Comparison of ENCODE assay signal across 1 cellular context in genomic region chr1:26472330-26472900, GRCh38.
TF ChIP-seq lines count a peak whose summit lies in the region.

Gene HMGN2, plus strand, starts transcription at chr1:26472440. Its CDS starts 173 bp downstream, at chr1:26472613.

TF ChIP-seq in HCT116, 20 proteins besides CTCF, POLR2A, EP300 and RAD21 (continued from another document):
- TF ChIP-seq CEBPB (IDR thresholded peaks at IDR 0.05; ENCODE audit: low read depth): no peak
- TF ChIP-seq SRF (IDR thresholded peaks at IDR 0.05; ENCODE audit: low read depth): no peak
- TF ChIP-seq TCF7L2 (IDR thresholded peaks at IDR 0.05; ENCODE audit: borderline replicate concordance, extremely low read depth, insufficient read depth, insufficient read length): no peak
- TF ChIP-seq ZBTB33 (IDR thresholded peaks at IDR 0.05; ENCODE audit: extremely low read depth, insufficient replicate concordance, low read length): no peak
- no peak for TF ChIP-seq ELF1 (IDR thresholded peaks at IDR 0.05; ENCODE audit: borderline replicate concordance, low read depth)
- no peak for TF ChIP-seq JUND (IDR thresholded peaks at IDR 0.05)
- TF ChIP-seq SIN3A (IDR thresholded peaks at IDR 0.05; ENCODE audit: low read depth): peak; percentile 69; the same call in 1 of the 2 replicates
- peak; percentile 58 for TF ChIP-seq SP1 (IDR thresholded peaks at IDR 0.05; ENCODE audit: low read depth)
- no peak for TF ChIP-seq YY1 (IDR thresholded peaks at IDR 0.05; ENCODE audit: extremely low read depth, insufficient replicate concordance, low read depth, low read length)
- TF ChIP-seq ZFX (IDR thresholded peaks at IDR 0.05): peak; percentile 76
- TF ChIP-seq ATF3 (IDR thresholded peaks at IDR 0.05): no peak
- TF ChIP-seq ZNF274 (IDR thresholded peaks at IDR 0.05; ENCODE audit: low read depth, low read length): no peak
- TF ChIP-seq EGR1 (IDR thresholded peaks at IDR 0.05; ENCODE audit: low read depth): no peak
